Comparison of ENCODE assay signal across 19 cellular contexts in the genomic region with DNA sequence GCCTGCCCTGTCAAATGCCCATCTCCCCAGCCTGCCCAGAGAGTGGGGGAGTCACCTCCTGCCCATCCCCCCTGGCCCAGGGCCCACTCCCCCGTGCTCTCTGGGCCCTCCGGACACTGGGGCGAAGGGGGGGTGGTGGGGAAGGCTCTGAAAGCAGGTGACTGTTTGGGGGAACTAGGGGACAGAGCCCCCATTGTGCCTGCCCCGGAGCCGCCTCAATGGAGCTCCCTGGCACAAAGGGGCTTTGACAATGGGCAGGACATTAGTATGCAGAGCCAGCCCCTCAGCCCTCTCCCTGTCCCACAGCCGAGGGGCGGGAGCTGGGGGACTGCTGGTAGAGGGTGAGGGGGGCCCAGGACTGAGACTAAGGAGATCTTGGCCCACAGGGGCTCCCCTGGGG. TPM values are rescaled to one million over a fixed set of nuclear protein-coding genes. Genes with fewer than 3 reads are reported as not detected.
A peak's percentile ranks its signal among the peaks of the same experiment; 100 is the strongest.
DNase-seq lines count a peak whose midpoint lies in the region; ATAC-seq, FAIRE-seq and TF ChIP-seq lines count a peak whose summit lies in the region.
"Had no signal": no experiment of that assay in that cellular context is flagged by ENCODE, and none has a peak within 500 bp of the region (broad histone marks: within the 10 kb centered on the region; RNA-seq: fewer than 3 reads in every experiment).

No MANE protein-coding gene starts in this region.

- peak; percentile 32 for ATAC-seq in WTC11
- no peak for ATAC-seq in HG03439 (IDR thresholded peaks at IDR 0.05; ENCODE audit: unreplicated experiment)
- ATAC-seq: activated CD8-positive, alpha-beta T cell treated with anti-CD3 and anti-CD28 coated beads for 36 hours; activated T-cell treated with anti-CD3 and anti-CD28 coated beads, Interleukin-2, amount 50 U/mL, for 72 hours had no signal

- H3K9me3 ChIP-seq in adrenal gland (replicated peaks in 1 of 3) = no peaks in the 10 kb centered on the region

- no peak for FAIRE-seq in frontal cortex (lab: Jason Lieb, UNC)

- intact Hi-C loops in adrenal gland (cut with DNase I) = no loop called here

- no peak for TF ChIP-seq POLR2A in adrenal gland (IDR thresholded peaks at IDR 0.05)

- H3K9me3 Mint-ChIP-seq in WTC11 = no peaks in the 10 kb centered on the region
- H3K9me3 Mint-ChIP-seq: activated CD8-positive, alpha-beta T cell treated with anti-CD3 and anti-CD28 coated beads for 36 hours; activated naive CD8-positive, alpha-beta T cell treated with anti-CD3 and anti-CD28 coated beads, Interleukin-2, amount 10 ng/mL, durations not matched to agents 7 days and 5 days; activated T-cell treated with anti-CD3 and anti-CD28 coated beads, Interleukin-2, amount 50 U/mL, for 72 hours; IgD-negative memory B cell; nephron progenitor cell had no signal

- 63 to 73% (median 68%) methylated on average over 6 to 7 of the region's 7 CpGs; no CpG with 5 or more reads in 1 of the 4 donors for WGBS in adrenal gland, 4 donors

- H3K4me1 Mint-ChIP-seq in WTC11 = peaks cover 24% of the 10 kb centered on the region
- H3K4me1 Mint-ChIP-seq: activated naive CD8-positive, alpha-beta T cell treated with anti-CD3 and anti-CD28 coated beads, Interleukin-2, amount 10 ng/mL, durations not matched to agents 7 days and 5 days; IgD-negative memory B cell had no signal

- no peaks in the 10 kb centered on the region for H3K36me3 ChIP-seq in adrenal gland (replicated peaks in 1 of 2)
- H3K36me3 ChIP-seq: WERI-Rb-1 had no signal

- no peak for DNase-seq in WTC11 (ENCODE audit: low spot score)
- peak; percentile 68 to 73 for DNase-seq in frontal cortex (ENCODE audit: low spot score in 2 of 2)
- peak; percentile 98 for DNase-seq in pons (ENCODE audit: low spot score)
- no peak for DNase-seq in adrenal gland
- no peak for DNase-seq in mesenteric fat pad (ENCODE audit: low spot score)
- DNase-seq: activated CD8-positive, alpha-beta T cell treated with anti-CD3 and anti-CD28 coated beads for 36 hours; activated naive CD8-positive, alpha-beta T cell treated with anti-CD3 and anti-CD28 coated beads, Interleukin-2, amount 10 ng/mL, durations not matched to agents 7 days and 5 days; activated T-cell treated with anti-CD3 and anti-CD28 coated beads, Interleukin-2, amount 50 U/mL, for 72 hours; central memory CD4-positive, alpha-beta T cell; COR-L47; NCI-H187 treated with DMSO at 0.1 percent for 48 hours; NCI-H446; nephron progenitor cell; WERI-Rb-1 had no signal

- H3K4me3 ChIP-seq in adrenal gland = no peak overlapping the region
- H3K4me3 ChIP-seq: lung had no signal

- no peak overlapping the region for H3K4me3 Mint-ChIP-seq in WTC11
- H3K4me3 Mint-ChIP-seq: activated CD8-positive, alpha-beta T cell treated with anti-CD3 and anti-CD28 coated beads for 36 hours; activated naive CD8-positive, alpha-beta T cell treated with anti-CD3 and anti-CD28 coated beads, Interleukin-2, amount 10 ng/mL, durations not matched to agents 7 days and 5 days; activated T-cell treated with anti-CD3 and anti-CD28 coated beads, Interleukin-2, amount 50 U/mL, for 72 hours; IgD-negative memory B cell; nephron progenitor cell had no signal

- CTCF ChIA-PET in WTC11 (lab: Charles Lee) = interaction anchor here (1.0 to 31.0 kb wide), 5 partner anchors 12 to 131 kb away, joined by 3 to 978 read pairs (median 6); a partner anchor contains a TSS

- no peaks in the 10 kb centered on the region for H3K36me3 Mint-ChIP-seq in WTC11
- H3K36me3 Mint-ChIP-seq: activated naive CD8-positive, alpha-beta T cell treated with anti-CD3 and anti-CD28 coated beads, Interleukin-2, amount 10 ng/mL, durations not matched to agents 7 days and 5 days; IgD-negative memory B cell had no signal

- TF ChIP-seq CTCF in WTC11 (IDR thresholded peaks at IDR 0.05) = no peak
- TF ChIP-seq CTCF in adrenal gland (IDR thresholded peaks at IDR 0.05) = no peak

- POLR2A ChIA-PET in WTC11 (lab: Charles Lee) = interaction anchor here (1.0 kb wide), 1 partner anchor 8 kb away, joined by 3 read pairs; a partner anchor contains a TSS

- H3K27me3 ChIP-seq in adrenal gland = peaks cover 9% of the 10 kb centered on the region

- H3K4me1 ChIP-seq in adrenal gland (replicated peaks in 1 of 2) = no peaks in the 10 kb centered on the region

- peaks cover 12% of the 10 kb centered on the region for H3K27me3 Mint-ChIP-seq in WTC11 (ENCODE audit: low read depth)

- H3K27ac Mint-ChIP-seq in WTC11 = no peak overlapping the region
- H3K27ac Mint-ChIP-seq: activated CD8-positive, alpha-beta T cell treated with anti-CD3 and anti-CD28 coated beads for 36 hours; activated naive CD8-positive, alpha-beta T cell treated with anti-CD3 and anti-CD28 coated beads, Interleukin-2, amount 10 ng/mL, durations not matched to agents 7 days and 5 days; activated T-cell treated with anti-CD3 and anti-CD28 coated beads, Interleukin-2, amount 50 U/mL, for 72 hours; IgD-negative memory B cell; nephron progenitor cell had no signal

- H3K27ac ChIP-seq in adrenal gland = no peak overlapping the region
- H3K27ac ChIP-seq: WERI-Rb-1 had no signal

TF ChIP-seq in WTC11, 78 proteins besides CTCF, POLR2A, EP300 and RAD21 (continues in another document):
- TF ChIP-seq, protein P1, sequence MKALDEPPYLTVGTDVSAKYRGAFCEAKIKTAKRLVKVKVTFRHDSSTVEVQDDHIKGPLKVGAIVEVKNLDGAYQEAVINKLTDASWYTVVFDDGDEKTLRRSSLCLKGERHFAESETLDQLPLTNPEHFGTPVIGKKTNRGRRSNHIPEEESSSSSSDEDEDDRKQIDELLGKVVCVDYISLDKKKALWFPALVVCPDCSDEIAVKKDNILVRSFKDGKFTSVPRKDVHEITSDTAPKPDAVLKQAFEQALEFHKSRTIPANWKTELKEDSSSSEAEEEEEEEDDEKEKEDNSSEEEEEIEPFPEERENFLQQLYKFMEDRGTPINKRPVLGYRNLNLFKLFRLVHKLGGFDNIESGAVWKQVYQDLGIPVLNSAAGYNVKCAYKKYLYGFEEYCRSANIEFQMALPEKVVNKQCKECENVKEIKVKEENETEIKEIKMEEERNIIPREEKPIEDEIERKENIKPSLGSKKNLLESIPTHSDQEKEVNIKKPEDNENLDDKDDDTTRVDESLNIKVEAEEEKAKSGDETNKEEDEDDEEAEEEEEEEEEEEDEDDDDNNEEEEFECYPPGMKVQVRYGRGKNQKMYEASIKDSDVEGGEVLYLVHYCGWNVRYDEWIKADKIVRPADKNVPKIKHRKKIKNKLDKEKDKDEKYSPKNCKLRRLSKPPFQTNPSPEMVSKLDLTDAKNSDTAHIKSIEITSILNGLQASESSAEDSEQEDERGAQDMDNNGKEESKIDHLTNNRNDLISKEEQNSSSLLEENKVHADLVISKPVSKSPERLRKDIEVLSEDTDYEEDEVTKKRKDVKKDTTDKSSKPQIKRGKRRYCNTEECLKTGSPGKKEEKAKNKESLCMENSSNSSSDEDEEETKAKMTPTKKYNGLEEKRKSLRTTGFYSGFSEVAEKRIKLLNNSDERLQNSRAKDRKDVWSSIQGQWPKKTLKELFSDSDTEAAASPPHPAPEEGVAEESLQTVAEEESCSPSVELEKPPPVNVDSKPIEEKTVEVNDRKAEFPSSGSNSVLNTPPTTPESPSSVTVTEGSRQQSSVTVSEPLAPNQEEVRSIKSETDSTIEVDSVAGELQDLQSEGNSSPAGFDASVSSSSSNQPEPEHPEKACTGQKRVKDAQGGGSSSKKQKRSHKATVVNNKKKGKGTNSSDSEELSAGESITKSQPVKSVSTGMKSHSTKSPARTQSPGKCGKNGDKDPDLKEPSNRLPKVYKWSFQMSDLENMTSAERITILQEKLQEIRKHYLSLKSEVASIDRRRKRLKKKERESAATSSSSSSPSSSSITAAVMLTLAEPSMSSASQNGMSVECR (CRISPR knock-in tag; IDR thresholded peaks at IDR 0.05; ENCODE audit: borderline replicate concordance) = no peak
- TF ChIP-seq GABPB1 (CRISPR knock-in tag; IDR thresholded peaks at IDR 0.05) (no peak), ZNF317 (CRISPR knock-in tag; IDR thresholded peaks at IDR 0.05; ENCODE audit: borderline replicate concordance, low read depth) (no peak), ZNF121 (CRISPR knock-in tag; IDR thresholded peaks at IDR 0.05) (no peak), FOXJ3 (CRISPR knock-in tag; IDR thresholded peaks at IDR 0.05; ENCODE audit: borderline replicate concordance) (no peak)
- TF ChIP-seq, protein P2, sequence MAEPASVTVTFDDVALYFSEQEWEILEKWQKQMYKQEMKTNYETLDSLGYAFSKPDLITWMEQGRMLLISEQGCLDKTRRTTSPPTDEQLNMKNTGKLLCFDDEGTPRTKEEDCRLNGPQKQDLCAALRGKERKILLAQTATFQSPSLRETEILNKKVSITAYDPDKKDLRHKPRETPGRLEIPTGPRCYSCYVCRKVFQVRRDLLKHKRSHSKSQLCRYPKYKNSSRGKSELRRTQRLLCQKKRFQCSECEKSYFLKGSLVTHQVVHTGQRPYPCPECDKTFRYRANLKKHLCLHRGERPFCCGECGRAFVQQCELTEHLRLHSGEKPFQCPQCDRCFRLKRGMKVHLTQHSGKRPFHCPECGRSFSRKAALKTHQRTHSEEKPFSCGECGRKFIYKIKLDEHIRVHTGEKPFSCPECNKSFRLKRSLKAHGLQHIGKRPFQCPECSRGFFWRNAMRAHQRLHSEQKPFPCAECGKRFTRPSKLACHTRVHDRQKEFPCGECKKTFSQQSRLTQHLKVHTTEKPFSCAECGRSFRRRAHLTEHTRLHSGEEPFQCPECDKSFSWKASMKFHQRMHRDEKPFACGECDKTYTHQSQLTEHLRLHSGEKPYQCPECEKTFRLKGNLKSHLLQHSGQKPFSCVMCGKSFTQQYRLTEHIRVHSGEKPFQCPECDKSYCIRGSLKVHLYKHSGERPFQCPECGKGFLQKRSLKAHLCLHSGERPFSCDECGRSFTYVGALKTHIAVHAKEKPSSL (CRISPR knock-in tag; conservative IDR thresholded peaks at IDR 0.05) = no peak

RNA-seq across cellular contexts. Expression of a gene that starts 7.8 kb away (rescaled TPM):
- total RNA-seq in WTC11 (2021) (1.4 to 1.6 TPM (median 1.4 TPM) in 3 replicates), frontal cortex (1.6 TPM), adrenal gland (under 1 TPM in 2 of 8 donors, not detected in 6; 0.19 to 0.32 TPM), mesenteric fat pad (0.16 TPM)
- under 1 TPM in 2 of 3 donors, not detected in 1; 0.13 TPM for polyA plus RNA-seq in adrenal gland
- total RNA-seq: activated naive CD8-positive, alpha-beta T cell treated with anti-CD3 and anti-CD28 coated beads, Interleukin-2, amount 10 ng/mL, durations not matched to agents 7 days and 5 days; Right ventricle myocardium inferior; T-helper 1 cell treated with Interleukin-12 subunit alpha and Interleukin-12 subunit beta and Interleukin-4 antibody, amounts not matched to agents 30 ng/mL and 1 ng/mL, for 36 hours had no signal
- polyA plus RNA-seq: IgD-negative memory B cell had no signal

RNA-seq across cellular contexts. Expression of a gene that starts 19.2 kb away (rescaled TPM):
- total RNA-seq in WTC11 (2021) = 0.09 to 0.14 TPM in 2 of 3 replicates, not detected in the other
- total RNA-seq in frontal cortex = 11.4 TPM
- total RNA-seq in adrenal gland = 1 to 10 TPM in 1 of 8 donors, under 1 TPM in 1, not detected in 6; 0.14 to 1.1 TPM
- under 1 TPM; 0.16 to 0.24 (median 0.20) TPM for polyA plus RNA-seq in adrenal gland
- not detected for total RNA-seq in mesenteric fat pad
- total RNA-seq: activated CD8-positive, alpha-beta T cell treated with anti-CD3 and anti-CD28 coated beads for 36 hours; activated naive CD8-positive, alpha-beta T cell treated with anti-CD3 and anti-CD28 coated beads, Interleukin-2, amount 10 ng/mL, durations not matched to agents 7 days and 5 days; lung; Right ventricle myocardium inferior; T-helper 1 cell treated with Interleukin-12 subunit alpha and Interleukin-12 subunit beta and Interleukin-4 antibody, amounts not matched to agents 30 ng/mL and 1 ng/mL, for 36 hours had no signal
- polyA plus RNA-seq: IgD-negative memory B cell, lung had no signal

RNA-seq across cellular contexts. Expression of a gene that starts 30.3 kb away (rescaled TPM):
- total RNA-seq in WTC11 (2021) (4.4 to 5.2 TPM (median 4.4 TPM) in 3 replicates), frontal cortex (7.7 TPM), adrenal gland (1 to 10 TPM; 5.3 to 9.4 (median 7.4) TPM), mesenteric fat pad (4.1 TPM)
- polyA plus RNA-seq in adrenal gland = 1 to 10 TPM; 3.0 to 9.4 (median 3.5) TPM

RNA-seq across cellular contexts. Expression of a gene that starts 36.3 kb away (rescaled TPM):
- total RNA-seq in WTC11 (2021) (86.7 to 101 TPM (median 95.1 TPM) in 3 replicates), frontal cortex (48.5 TPM), adrenal gland (10 to 100 TPM; 15.0 to 42.9 (median 24.1) TPM), mesenteric fat pad (20.4 TPM)
- polyA plus RNA-seq in adrenal gland = 10 to 100 TPM in 2 of 3 donors, 1 to 10 TPM in 1; 9.7 to 24.9 (median 20.8) TPM

RNA-seq across cellular contexts. Expression of a gene that starts 53.4 kb away (rescaled TPM):
- total RNA-seq in WTC11 (2021) (22.8 to 25.6 TPM (median 23.2 TPM) in 3 replicates), frontal cortex (45.7 TPM), adrenal gland (1 to 10 TPM in 5 of 8 donors, under 1 TPM in 3; 0.47 to 3.6 (median 1.4) TPM), mesenteric fat pad (31.2 TPM)
- polyA plus RNA-seq in adrenal gland = 1 to 10 TPM in 2 of 3 donors, under 1 TPM in 1; 0.99 to 4.5 (median 2.7) TPM
- total RNA-seq: activated CD8-positive, alpha-beta T cell treated with anti-CD3 and anti-CD28 coated beads for 36 hours; activated naive CD8-positive, alpha-beta T cell treated with anti-CD3 and anti-CD28 coated beads, Interleukin-2, amount 10 ng/mL, durations not matched to agents 7 days and 5 days; activated T-cell treated with anti-CD3 and anti-CD28 coated beads, Interleukin-2, amount 50 U/mL, for 72 hours; T-helper 1 cell treated with Interleukin-12 subunit alpha and Interleukin-12 subunit beta and Interleukin-4 antibody, amounts not matched to agents 30 ng/mL and 1 ng/mL, for 36 hours had no signal
- polyA plus RNA-seq: IgD-negative memory B cell had no signal

Comparison
In these comparisons a context has a peak if more than half of its experiments do, and no peak if none do; other contexts are left out.
1. DNase-seq: peak in frontal cortex (2 of 2) and pons (single experiment); none in WTC11 (single experiment), adrenal gland (0 of 7) and mesenteric fat pad (single experiment).